In the genomic region with DNA sequence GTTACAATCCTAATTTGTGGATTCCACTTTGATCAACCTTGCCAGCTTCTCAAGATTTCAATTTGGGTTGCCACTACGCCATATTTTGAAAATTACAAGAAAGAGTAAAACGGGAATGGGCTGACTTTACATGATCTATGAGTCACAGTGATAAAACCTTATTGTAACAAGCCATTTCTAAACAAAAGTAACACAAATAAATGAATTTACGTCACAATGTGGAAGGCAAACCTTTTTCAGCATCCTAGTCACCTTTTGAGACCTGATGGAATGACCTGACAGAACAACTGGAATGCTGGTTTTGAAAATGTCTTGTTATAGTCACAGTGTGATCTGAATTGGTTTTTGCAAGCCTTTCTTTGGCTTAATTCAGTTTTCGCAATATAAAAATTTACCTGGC, we compare ENCODE assay signal across 19 cellular contexts.
DNase-seq lines count a peak whose midpoint lies in the region; ATAC-seq and TF ChIP-seq lines count a peak whose summit lies in the region.
"Had no signal": no experiment of that assay in that cellular context is flagged by ENCODE, and none has a peak within 500 bp of the region (broad histone marks: within the 10 kb centered on the region; RNA-seq: fewer than 3 reads in every experiment).

No MANE protein-coding gene starts in this region.

- TF ChIP-seq CTCF in MCF 10A (IDR thresholded peaks at IDR 0.05; ENCODE audit: unreplicated experiment) (no peak), breast epithelium (IDR thresholded peaks at IDR 0.05) (no peak), RWPE2 (IDR thresholded peaks at IDR 0.05; ENCODE audit: poor library complexity, severe bottlenecking) (no peak)

- H3K27ac Mint-ChIP-seq in MCF 10A (ENCODE audit: low read depth, unreplicated experiment): peak overlapping the region; percentile 89
- H3K27ac Mint-ChIP-seq: activated B cell treated with CpG ODN at 0.5 μM for 24 hours; CD4-positive, CD25-positive, alpha-beta regulatory T cell; nephron progenitor cell had no signal

- H3K4me1 ChIP-seq in breast epithelium: peaks cover 0 to 4% of the 10 kb centered on the region in 2 donors
- H3K4me1 ChIP-seq in RWPE2 (ENCODE audit: insufficient read depth, poor library complexity, severe bottlenecking): peaks cover 85% of the 10 kb centered on the region
- H3K4me1 ChIP-seq: prostate gland had no signal

- no peaks in the 10 kb centered on the region for H3K36me3 ChIP-seq in breast epithelium
- 0 out of 2 replicates have a peak, but pooled peaks cover 10% of the 10 kb centered on the region for H3K36me3 ChIP-seq in RWPE2 (ENCODE audit: low read depth)
- H3K36me3 ChIP-seq: prostate gland, spleen had no signal

- H3K9me3 Mint-ChIP-seq in MCF 10A (ENCODE audit: unreplicated experiment): no peaks in the 10 kb centered on the region
- H3K9me3 Mint-ChIP-seq: activated B cell treated with CpG ODN at 0.5 μM for 24 hours had no signal

- H3K4me3 ChIP-seq in breast epithelium (no peak overlapping the region), RWPE2 (ENCODE audit: severe bottlenecking) (no peak overlapping the region)
- H3K4me3 ChIP-seq: MG63, prostate gland, SK-N-MC, spleen had no signal

- TF ChIP-seq POLR2A in breast epithelium (IDR thresholded peaks at IDR 0.05): no peak

- H3K9me3 ChIP-seq in breast epithelium (no peaks in the 10 kb centered on the region), RWPE2 (ENCODE audit: severe bottlenecking) (no peaks in the 10 kb centered on the region)
- H3K9me3 ChIP-seq: MG63, prostate gland, spleen had no signal

- H3K36me3 Mint-ChIP-seq in MCF 10A (ENCODE audit: insufficient read depth, unreplicated experiment): peaks cover 24% of the 10 kb centered on the region

- POLR2A ChIA-PET in MCF 10A (lab: Yijun Ruan, JAX): interaction anchor here (0.6 kb wide), 1 partner anchor 79 kb away, joined by 3 read pairs; no protein-coding TSS in a partner anchor

- no peak overlapping the region for H3K27ac ChIP-seq in breast epithelium
- H3K27ac ChIP-seq in RWPE2 (ENCODE audit: poor library complexity, severe bottlenecking): peak overlapping the region; percentile 97
- H3K27ac ChIP-seq: prostate gland, SK-N-MC, spleen had no signal

- H3K4me3 Mint-ChIP-seq in MCF 10A (ENCODE audit: unreplicated experiment): no peak overlapping the region
- H3K4me3 Mint-ChIP-seq: activated B cell treated with CpG ODN at 0.5 μM for 24 hours; CD4-positive, CD25-positive, alpha-beta regulatory T cell; mesothelial cell of epicardium; nephron progenitor cell; T-helper 2 cell treated with Interferon-gamma antibody and Interleukin-4, amounts not matched to agents 5 μg/mL and 100 μg/mL, for 36 hours had no signal

- H3K27me3 ChIP-seq in breast epithelium: no peaks in the 10 kb centered on the region
- H3K27me3 ChIP-seq in RWPE2 (ENCODE audit: insufficient read depth, poor library complexity, severe bottlenecking): no peaks in the 10 kb centered on the region
- H3K27me3 ChIP-seq: MG63, spleen had no signal

- intact Hi-C loops in MCF 10A (cut with micrococcal nuclease) (no loop called here), breast epithelium (cut with DNase I; ENCODE audit: low total_unique reads) (no loop called here)

- no TSS peak for BruUV-seq in MCF 10A (replicated peaks; lab: Mats Ljungman, UMichigan)

- H3K4me1 Mint-ChIP-seq in MCF 10A (ENCODE audit: insufficient read depth, unreplicated experiment): peaks cover 53% of the 10 kb centered on the region

- ATAC-seq in RWPE2 (ENCODE audit: low read depth) (no peak), HG02870 (IDR thresholded peaks at IDR 0.05; ENCODE audit: unreplicated experiment) (no peak)

- CTCF ChIA-PET in MCF 10A (lab: Yijun Ruan, JAX): no interaction called here

- peak; percentile 59 for DNase-seq in MCF 10A (ENCODE audit: unreplicated experiment)
- DNase-seq in breast epithelium (ENCODE audit: low spot score in 2 of 2): no peak
- no peak for DNase-seq in RWPE2 (ENCODE audit: low spot score)
- DNase-seq in fibroblast of peridontal ligament (ENCODE audit: extremely low read depth): peak; percentile 48
- DNase-seq in NCI-H187 treated with DMSO at 0.1 percent for 48 hours (lab: John Stamatoyannopoulos, UW): no peak
- DNase-seq in DMS53 treated with DMSO at 0.1 percent for 48 hours (lab: John Stamatoyannopoulos, UW; ENCODE audit: unreplicated experiment): no peak
- DNase-seq in DMS79 treated with DMSO at 0.1 percent for 48 hours (lab: John Stamatoyannopoulos, UW): no peak
- DNase-seq: activated B cell treated with CpG ODN at 0.5 μM for 24 hours; CD4-positive, CD25-positive, alpha-beta regulatory T cell; MG63; NCI-H146; nephron progenitor cell; spleen; substantia nigra had no signal

- H3K27me3 Mint-ChIP-seq in MCF 10A (ENCODE audit: insufficient read depth, unreplicated experiment): no peaks in the 10 kb centered on the region
- H3K27me3 Mint-ChIP-seq: activated B cell treated with CpG ODN at 0.5 μM for 24 hours; CD4-positive, CD25-positive, alpha-beta regulatory T cell had no signal

Comparison
In these comparisons a context has a peak if more than half of its experiments do, and no peak if none do; other contexts are left out.
1. DNase-seq: peak in MCF 10A (single experiment) and fibroblast of peridontal ligament (single experiment); none in breast epithelium (0 of 2), RWPE2 (single experiment), NCI-H187 treated with DMSO at 0.1 percent for 48 hours (single experiment), DMS53 treated with DMSO at 0.1 percent for 48 hours (single experiment) and DMS79 treated with DMSO at 0.1 percent for 48 hours (single experiment).